In genomic region chr2:215022418-215022817, GRCh38 we compare ENCODE assay signal across 15 cellular contexts.
A peak's percentile ranks its signal among the peaks of the same experiment; 100 is the strongest.
DNase-seq lines count a peak whose midpoint lies in the region; ATAC-seq, FAIRE-seq and TF ChIP-seq lines count a peak whose summit lies in the region.
"Had no signal": no experiment of that assay in that cellular context is flagged by ENCODE, and none has a peak within 500 bp of the region (broad histone marks: within the 10 kb centered on the region; RNA-seq: fewer than 3 reads in every experiment).

No MANE protein-coding gene starts in this region.

- intact Hi-C loops in GM12878 (cut with micrococcal nuclease; ENCODE audit: unreplicated experiment) (no loop called here), transverse colon (cut with DNase I; ENCODE audit: low total_unique reads) (no loop called here)

- no peak for FAIRE-seq in GM12878 (lab: Jason Lieb, UNC)

- H3K4me1 ChIP-seq in BLaER1 = peaks cover 73% of the 10 kb centered on the region
- peaks cover 11% of the 10 kb centered on the region for H3K4me1 ChIP-seq in GM12878 (ENCODE audit: control insufficient read depth, insufficient read depth, low read length)
- H3K4me1 ChIP-seq in transverse colon = no peaks in the 10 kb centered on the region
- H3K4me1 ChIP-seq: uterus had no signal

- TF ChIP-seq POLR2A in GM12878 (IDR thresholded peaks at IDR 0.05; ENCODE audit: low read depth, low read length) = no peak
- TF ChIP-seq POLR2A in transverse colon (IDR thresholded peaks at IDR 0.05) = no peak

- peak overlapping the region; percentile 6; the same call in 1 of the 2 replicates for H2AFZ ChIP-seq in GM12878 (ENCODE audit: control insufficient read depth, low read depth, low read length)

- ATAC-seq in HG03442 (IDR thresholded peaks at IDR 0.05; ENCODE audit: unreplicated experiment) = peak; percentile 33
- no peak for ATAC-seq in GM12878
- no peak for ATAC-seq in GM19463 (IDR thresholded peaks at IDR 0.05; ENCODE audit: unreplicated experiment)
- ATAC-seq: sciatic nerve had no signal

- in situ Hi-C loops in GM12878 (cut with MboI) (no loop called here), transverse colon (cut with MboI; ENCODE audit: low pct_ligation_motif_present in 1 of 4, low pct_unique_long_range_greater_than_20kb in 1 of 4, low sequenced_read_pairs in 3 of 4) (no loop called here)

- CTCF ChIA-PET in GM12878 (lab: Yijun Ruan, JAX) = interaction anchor here (0.6 to 1.1 kb wide), 3 partner anchors 10 to 248 kb away, joined by 3 read pairs; no protein-coding TSS in a partner anchor

- H3K36me3 ChIP-seq in BLaER1 (no peaks in the 10 kb centered on the region), GM12878 (ENCODE audit: control insufficient read depth in 2 of 2, insufficient read depth in 2 of 2, low read length in 1 of 2) (no peaks in the 10 kb centered on the region), transverse colon (no peaks in the 10 kb centered on the region)
- H3K36me3 ChIP-seq: uterus had no signal

- TF ChIP-seq RAD21 in GM12878 (IDR thresholded peaks at IDR 0.05; ENCODE audit: insufficient read depth, low read depth, low read length) = no peak

- no peaks in the 10 kb centered on the region for H3K79me2 ChIP-seq in GM12878 (ENCODE audit: control insufficient read depth, insufficient read depth, low read length)

- RAD21 ChIA-PET in GM12878 (lab: Charles Lee; ENCODE audit: unreplicated experiment) = no interaction called here

- 2% methylated on average over 3 of the region's 3 CpGs for WGBS in GM12878 (ENCODE audit: insufficient coverage, insufficient replicate concordance, low lambda C conversion rate, missing lambda C conversion rate)
- WGBS in transverse colon (ENCODE audit: low coverage in 1 of 2), 2 donors = 33 to 47% methylated on average over 3 of the region's 3 CpGs

- H3K27me3 ChIP-seq in BLaER1 (no peaks in the 10 kb centered on the region), GM12878 (replicated peaks in 1 of 2; ENCODE audit: control insufficient read depth in 2 of 2, insufficient read depth in 2 of 2, low read length in 1 of 2) (no peaks in the 10 kb centered on the region), transverse colon (no peaks in the 10 kb centered on the region)
- H3K27me3 ChIP-seq: uterus had no signal

- TF ChIP-seq EP300 in GM12878 (IDR thresholded peaks at IDR 0.05; ENCODE audit: borderline replicate concordance in 1 of 2, control insufficient read depth in 1 of 2, low read depth in 2 of 2, low read length in 2 of 2) (no peak), transverse colon (IDR thresholded peaks at IDR 0.05; ENCODE audit: low read depth) (no peak)

- H4K20me1 ChIP-seq in BLaER1 = no peaks in the 10 kb centered on the region
- H4K20me1 ChIP-seq in GM12878 (ENCODE audit: control insufficient read depth, insufficient read depth) = no peaks in the 10 kb centered on the region

- POLR2A ChIA-PET in GM12878 (lab: Charles Lee) = no interaction called here

- H3K4me2 ChIP-seq in BLaER1 (peak overlapping the region; percentile 66), GM12878 (ENCODE audit: control insufficient read depth, insufficient read depth) (no peak overlapping the region)

- no peak overlapping the region for H3K4me3 ChIP-seq in BLaER1
- no peak overlapping the region for H3K4me3 ChIP-seq in GM12878
- no peak overlapping the region for H3K4me3 ChIP-seq in transverse colon
- H3K4me3 ChIP-seq: uterus had no signal

- TF ChIP-seq CTCF in GM12878 (IDR thresholded peaks at IDR 0.05 in 2 of 3, conservative IDR thresholded peaks at IDR 0.05 in 1 of 3; ENCODE audit: control insufficient read depth in 2 of 3, extremely low read depth in 1 of 3, insufficient read depth in 1 of 3, low read depth in 3 of 3, low read length in 3 of 3) (no peak), transverse colon (IDR thresholded peaks at IDR 0.05) (no peak)

- peaks cover 13% of the 10 kb centered on the region; the same call in 1 of the 2 replicates for H3K9me3 ChIP-seq in BLaER1
- H3K9me3 ChIP-seq in GM12878 (replicated peaks; ENCODE audit: control insufficient read depth, insufficient read depth, low read length) = peaks cover 3% of the 10 kb centered on the region; the same call in 2 of the 3 replicates
- H3K9me3 ChIP-seq in transverse colon = no peaks in the 10 kb centered on the region
- H3K9me3 ChIP-seq: uterus had no signal

- no TSS peak for BruUV-seq in GM12878 (replicated peaks; lab: Mats Ljungman, UMichigan)

- SMC1A ChIA-PET in GM12878 (lab: Charles Lee; ENCODE audit: uncharacterized antibody, unreplicated experiment) = interaction anchor here (0.6 to 2.4 kb wide), 6 partner anchors 9 to 99 kb away, joined by 3 to 8 read pairs (median 4); no protein-coding TSS in a partner anchor

- H3K27ac ChIP-seq in BLaER1 (peak overlapping the region; percentile 51), GM12878 (ENCODE audit: control insufficient read depth, insufficient read depth) (no peak overlapping the region), transverse colon (no peak overlapping the region)
- H3K27ac ChIP-seq: uterus had no signal

- no peak overlapping the region for H3K9ac ChIP-seq in BLaER1
- peak overlapping the region; percentile 8; the same call in 1 of the 2 replicates for H3K9ac ChIP-seq in GM12878 (ENCODE audit: control insufficient read depth, insufficient read depth, low read length)

- DNase-seq in GM12878 (ENCODE audit: low read depth, low spot score) (no peak), iris pigment epithelial cell (ENCODE audit: low read depth) (peak; percentile 31), transverse colon (no peak), HUDEP-2 (lab: John Stamatoyannopoulos, UW; ENCODE audit: unreplicated experiment in 76 of 76) (no peak), middle frontal gyrus (ENCODE audit: extremely low spot score, low spot score) (no peak)
- DNase-seq: activated CD4-positive, alpha-beta memory T cell treated with anti-CD3 and anti-CD28 coated beads, Interleukin-2, amount 10 ng/mL, durations not matched to agents 7 days and 5 days; activated naive CD4-positive, alpha-beta T cell treated with anti-CD3 and anti-CD28 coated beads, Interleukin-2, amount 50 U/mL, for 16 hours; CD4-positive, alpha-beta memory T cell; NCI-H1694 treated with DMSO at 0.1 percent for 48 hours; NK-92 treated with Interleukin-12 subunit alpha and Interleukin-12 subunit beta, amount 100 ng/mL, for 24 hours; uterus had no signal

TF ChIP-seq in GM12878, 131 proteins besides CTCF, POLR2A, EP300 and RAD21 (continues in another document):
- TF ChIP-seq NR2C1 (IDR thresholded peaks at IDR 0.05) (no peak), PAX8 (IDR thresholded peaks at IDR 0.05) (no peak), JUNB (IDR thresholded peaks at IDR 0.05) (peak; percentile 62), ATF3 (IDR thresholded peaks at IDR 0.05; ENCODE audit: borderline replicate concordance, extremely low read depth, low read depth, low read length) (no peak), HSF1 (IDR thresholded peaks at IDR 0.05; ENCODE audit: low read depth, low read length) (no peak), RB1 (IDR thresholded peaks at IDR 0.05; ENCODE audit: borderline replicate concordance) (no peak), CHD1 (IDR thresholded peaks at IDR 0.05; ENCODE audit: low read depth, low read length) (no peak), HDAC2 (IDR thresholded peaks at IDR 0.05) (no peak), E2F4 (IDR thresholded peaks at IDR 0.05; ENCODE audit: low read depth, low read length) (no peak), ZBTB4 (CRISPR knock-in tag; IDR thresholded peaks at IDR 0.05) (no peak)
